ENCODE assay signal across 1 cellular context in genomic region chr3:100002599-100003350, GRCh38.
A peak's percentile ranks its signal among the peaks of the same experiment; 100 is the strongest.
TF ChIP-seq lines count a peak whose summit lies in the region.

No MANE protein-coding gene starts in this region.

TF ChIP-seq in HepG2, 621 proteins besides CTCF, POLR2A, EP300 and RAD21 (continued from another document and continues in another):
- peak; percentile 58; the same call in 1 of the 2 replicates for TF ChIP-seq ZGPAT (CRISPR knock-in tag; IDR thresholded peaks at IDR 0.05)
- peak; percentile 53 for TF ChIP-seq RARA (CRISPR knock-in tag; IDR thresholded peaks at IDR 0.05)
- TF ChIP-seq TBX3 (IDR thresholded peaks at IDR 0.05; ENCODE audit: borderline replicate concordance), result peak; percentile 34; the same call in 1 of the 2 replicates
- TF ChIP-seq NFRKB (IDR thresholded peaks at IDR 0.05), result no peak
- 0 out of 2 replicates have a peak, but pooled peaks have one; percentile 27 for TF ChIP-seq NCOA2 (CRISPR knock-in tag; IDR thresholded peaks at IDR 0.05)
- TF ChIP-seq ZBTB25 (CRISPR knock-in tag; IDR thresholded peaks at IDR 0.05), result 0 out of 2 replicates have a peak, but pooled peaks have one; percentile 20
- TF ChIP-seq THAP11 (CRISPR knock-in tag; IDR thresholded peaks at IDR 0.05), result peak; percentile 52
- TF ChIP-seq TEAD3 (CRISPR knock-in tag; optimal IDR thresholded peaks at IDR 0.05; ENCODE audit: borderline replicate concordance), result peak; percentile 59
- peak; percentile 90 for TF ChIP-seq CREB1 (IDR thresholded peaks at IDR 0.05)
- TF ChIP-seq CREB1 (CRISPR knock-in tag; IDR thresholded peaks at IDR 0.05), result peak; percentile 86
- no peak for TF ChIP-seq SOX13 (IDR thresholded peaks at IDR 0.05)
- TF ChIP-seq SOX13 (CRISPR knock-in tag; conservative IDR thresholded peaks at IDR 0.05 in 1 of 2, IDR thresholded peaks at IDR 0.05 in 1 of 2), result peak in 1 of 2 experiments; percentile 76; a peak in 2 of 4 replicates
- TF ChIP-seq ZNF280D (CRISPR knock-in tag; IDR thresholded peaks at IDR 0.05), result 0 out of 2 replicates have a peak, but pooled peaks have one; percentile 42
- no peak for TF ChIP-seq EEA1 (CRISPR knock-in tag; IDR thresholded peaks at IDR 0.05; ENCODE audit: borderline replicate concordance)
- TF ChIP-seq BCL6 (CRISPR knock-in tag; IDR thresholded peaks at IDR 0.05), result no peak
- TF ChIP-seq MIER3 (CRISPR knock-in tag; IDR thresholded peaks at IDR 0.05; ENCODE audit: borderline replicate concordance), result peak; percentile 71; the same call in 1 of the 2 replicates
- peak; percentile 40; the same call in 1 of the 2 replicates for TF ChIP-seq YEATS2 (CRISPR knock-in tag; IDR thresholded peaks at IDR 0.05; ENCODE audit: borderline replicate concordance)
- 0 out of 2 replicates have a peak, but pooled peaks have one; percentile 16 for TF ChIP-seq RXRB (CRISPR knock-in tag; IDR thresholded peaks at IDR 0.05; ENCODE audit: borderline replicate concordance)
- TF ChIP-seq ZNF12 (CRISPR knock-in tag; IDR thresholded peaks at IDR 0.05), result peak; percentile 50
- TF ChIP-seq, protein P1, sequence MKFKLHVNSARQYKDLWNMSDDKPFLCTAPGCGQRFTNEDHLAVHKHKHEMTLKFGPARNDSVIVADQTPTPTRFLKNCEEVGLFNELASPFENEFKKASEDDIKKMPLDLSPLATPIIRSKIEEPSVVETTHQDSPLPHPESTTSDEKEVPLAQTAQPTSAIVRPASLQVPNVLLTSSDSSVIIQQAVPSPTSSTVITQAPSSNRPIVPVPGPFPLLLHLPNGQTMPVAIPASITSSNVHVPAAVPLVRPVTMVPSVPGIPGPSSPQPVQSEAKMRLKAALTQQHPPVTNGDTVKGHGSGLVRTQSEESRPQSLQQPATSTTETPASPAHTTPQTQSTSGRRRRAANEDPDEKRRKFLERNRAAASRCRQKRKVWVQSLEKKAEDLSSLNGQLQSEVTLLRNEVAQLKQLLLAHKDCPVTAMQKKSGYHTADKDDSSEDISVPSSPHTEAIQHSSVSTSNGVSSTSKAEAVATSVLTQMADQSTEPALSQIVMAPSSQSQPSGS (CRISPR knock-in tag; IDR thresholded peaks at IDR 0.05), result peak; percentile 90
- peak; percentile 54; the same call in 1 of the 2 replicates for TF ChIP-seq CREM (IDR thresholded peaks at IDR 0.05)
- TF ChIP-seq CREM (CRISPR knock-in tag; IDR thresholded peaks at IDR 0.05), result no peak
- no peak for TF ChIP-seq ZNF691 (CRISPR knock-in tag; IDR thresholded peaks at IDR 0.05; ENCODE audit: borderline replicate concordance, low read depth)
- TF ChIP-seq ZBTB21 (CRISPR knock-in tag; IDR thresholded peaks at IDR 0.05), result peak; percentile 87
- TF ChIP-seq CENPT (CRISPR knock-in tag; IDR thresholded peaks at IDR 0.05; ENCODE audit: low read depth), result no peak
- TF ChIP-seq DNMT3B (CRISPR knock-in tag; conservative IDR thresholded peaks at IDR 0.05), result no peak; the same call in 1 of the 2 replicates
- TF ChIP-seq, protein P2, sequence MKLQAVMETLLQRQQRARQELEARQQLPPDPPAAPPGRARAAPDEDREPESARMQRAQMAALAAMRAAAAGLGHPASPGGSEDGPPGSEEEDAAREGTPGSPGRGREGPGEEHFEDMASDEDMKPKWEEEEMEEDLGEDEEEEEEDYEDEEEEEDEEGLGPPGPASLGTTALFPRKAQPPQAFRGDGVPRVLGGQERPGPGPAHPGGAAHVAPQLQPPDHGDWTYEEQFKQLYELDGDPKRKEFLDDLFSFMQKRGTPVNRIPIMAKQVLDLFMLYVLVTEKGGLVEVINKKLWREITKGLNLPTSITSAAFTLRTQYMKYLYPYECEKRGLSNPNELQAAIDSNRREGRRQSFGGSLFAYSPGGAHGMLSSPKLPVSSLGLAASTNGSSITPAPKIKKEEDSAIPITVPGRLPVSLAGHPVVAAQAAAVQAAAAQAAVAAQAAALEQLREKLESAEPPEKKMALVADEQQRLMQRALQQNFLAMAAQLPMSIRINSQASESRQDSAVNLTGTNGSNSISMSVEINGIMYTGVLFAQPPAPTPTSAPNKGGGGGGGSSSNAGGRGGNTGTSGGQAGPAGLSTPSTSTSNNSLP (IDR thresholded peaks at IDR 0.05; ENCODE audit: low read depth, low read length), result peak; percentile 48; the same call in 1 of the 2 replicates
- TF ChIP-seq ISL2 (CRISPR knock-in tag; IDR thresholded peaks at IDR 0.05), result no peak
- no peak for TF ChIP-seq YY1 (IDR thresholded peaks at IDR 0.05; ENCODE audit: insufficient read depth, insufficient replicate concordance, low read depth, low read length)
- no peak for TF ChIP-seq IRF2 (CRISPR knock-in tag; IDR thresholded peaks at IDR 0.05)
- TF ChIP-seq POLR2G (IDR thresholded peaks at IDR 0.05; ENCODE audit: low read depth, low read length), result no peak
- TF ChIP-seq, protein P3, sequence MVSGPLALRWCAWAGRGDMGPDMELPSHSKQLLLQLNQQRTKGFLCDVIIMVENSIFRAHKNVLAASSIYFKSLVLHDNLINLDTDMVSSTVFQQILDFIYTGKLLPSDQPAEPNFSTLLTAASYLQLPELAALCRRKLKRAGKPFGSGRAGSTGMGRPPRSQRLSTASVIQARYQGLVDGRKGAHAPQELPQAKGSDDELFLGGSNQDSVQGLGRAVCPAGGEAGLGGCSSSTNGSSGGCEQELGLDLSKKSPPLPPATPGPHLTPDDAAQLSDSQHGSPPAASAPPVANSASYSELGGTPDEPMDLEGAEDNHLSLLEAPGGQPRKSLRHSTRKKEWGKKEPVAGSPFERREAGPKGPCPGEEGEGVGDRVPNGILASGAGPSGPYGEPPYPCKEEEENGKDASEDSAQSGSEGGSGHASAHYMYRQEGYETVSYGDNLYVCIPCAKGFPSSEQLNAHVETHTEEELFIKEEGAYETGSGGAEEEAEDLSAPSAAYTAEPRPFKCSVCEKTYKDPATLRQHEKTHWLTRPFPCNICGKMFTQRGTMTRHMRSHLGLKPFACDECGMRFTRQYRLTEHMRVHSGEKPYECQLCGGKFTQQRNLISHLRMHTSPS (CRISPR knock-in tag; IDR thresholded peaks at IDR 0.05; ENCODE audit: low read depth), result no peak
- TF ChIP-seq ZNF878 (CRISPR knock-in tag; IDR thresholded peaks at IDR 0.05), result 0 out of 2 replicates have a peak, but pooled peaks have one; percentile 33
- TF ChIP-seq FOSL2 (CRISPR knock-in tag; IDR thresholded peaks at IDR 0.05), result peak; percentile 95
- TF ChIP-seq, protein P4, sequence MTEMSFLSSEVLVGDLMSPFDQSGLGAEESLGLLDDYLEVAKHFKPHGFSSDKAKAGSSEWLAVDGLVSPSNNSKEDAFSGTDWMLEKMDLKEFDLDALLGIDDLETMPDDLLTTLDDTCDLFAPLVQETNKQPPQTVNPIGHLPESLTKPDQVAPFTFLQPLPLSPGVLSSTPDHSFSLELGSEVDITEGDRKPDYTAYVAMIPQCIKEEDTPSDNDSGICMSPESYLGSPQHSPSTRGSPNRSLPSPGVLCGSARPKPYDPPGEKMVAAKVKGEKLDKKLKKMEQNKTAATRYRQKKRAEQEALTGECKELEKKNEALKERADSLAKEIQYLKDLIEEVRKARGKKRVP (CRISPR knock-in tag; IDR thresholded peaks at IDR 0.05), result peak in 1 of 2 experiments; percentile 96; a peak in 2 of 4 replicates
- TF ChIP-seq ZNF800 (CRISPR knock-in tag; IDR thresholded peaks at IDR 0.05), result no peak
- 0 out of 2 replicates have a peak, but pooled peaks have one; percentile 48 for TF ChIP-seq CBX5 (CRISPR knock-in tag; IDR thresholded peaks at IDR 0.05; ENCODE audit: borderline replicate concordance)
- no peak for TF ChIP-seq ELF4 (CRISPR knock-in tag; IDR thresholded peaks at IDR 0.05; ENCODE audit: borderline replicate concordance)
- no peak for TF ChIP-seq LCORL (IDR thresholded peaks at IDR 0.05)
- peak; percentile 32; the same call in 1 of the 2 replicates for TF ChIP-seq LCORL (CRISPR knock-in tag; IDR thresholded peaks at IDR 0.05)
- TF ChIP-seq, protein P5, sequence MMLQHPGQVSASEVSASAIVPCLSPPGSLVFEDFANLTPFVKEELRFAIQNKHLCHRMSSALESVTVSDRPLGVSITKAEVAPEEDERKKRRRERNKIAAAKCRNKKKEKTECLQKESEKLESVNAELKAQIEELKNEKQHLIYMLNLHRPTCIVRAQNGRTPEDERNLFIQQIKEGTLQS (CRISPR knock-in tag; IDR thresholded peaks at IDR 0.05), result peak; percentile 92
- no peak for TF ChIP-seq ZNF724P (CRISPR knock-in tag; IDR thresholded peaks at IDR 0.05; ENCODE audit: borderline replicate concordance)
- TF ChIP-seq HNRNPK (IDR thresholded peaks at IDR 0.05; ENCODE audit: low read depth, low read length, poor library complexity, severe bottlenecking), result no peak
- peak; percentile 69; the same call in 1 of the 2 replicates for TF ChIP-seq FOXO1 (CRISPR knock-in tag; IDR thresholded peaks at IDR 0.05)
- TF ChIP-seq ZNF75D (CRISPR knock-in tag; IDR thresholded peaks at IDR 0.05; ENCODE audit: borderline replicate concordance), result no peak
- peak; percentile 73 for TF ChIP-seq FOXA3 (CRISPR knock-in tag; IDR thresholded peaks at IDR 0.05)
- no peak for TF ChIP-seq GPN1 (CRISPR knock-in tag; IDR thresholded peaks at IDR 0.05; ENCODE audit: borderline replicate concordance)
- TF ChIP-seq, protein P6, sequence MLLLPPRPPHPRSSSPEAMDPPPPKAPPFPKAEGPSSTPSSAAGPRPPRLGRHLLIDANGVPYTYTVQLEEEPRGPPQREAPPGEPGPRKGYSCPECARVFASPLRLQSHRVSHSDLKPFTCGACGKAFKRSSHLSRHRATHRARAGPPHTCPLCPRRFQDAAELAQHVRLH (CRISPR knock-in tag; IDR thresholded peaks at IDR 0.05; ENCODE audit: borderline replicate concordance, low read depth), result no peak
- TF ChIP-seq HOXA3 (CRISPR knock-in tag; IDR thresholded peaks at IDR 0.05), result peak; percentile 56; the same call in 1 of the 2 replicates
- TF ChIP-seq KAT2B (IDR thresholded peaks at IDR 0.05; ENCODE audit: borderline replicate concordance, low read depth, low read length), result no peak
